Comparison of ENCODE assay signal across 8 cellular contexts in the genomic region with DNA sequence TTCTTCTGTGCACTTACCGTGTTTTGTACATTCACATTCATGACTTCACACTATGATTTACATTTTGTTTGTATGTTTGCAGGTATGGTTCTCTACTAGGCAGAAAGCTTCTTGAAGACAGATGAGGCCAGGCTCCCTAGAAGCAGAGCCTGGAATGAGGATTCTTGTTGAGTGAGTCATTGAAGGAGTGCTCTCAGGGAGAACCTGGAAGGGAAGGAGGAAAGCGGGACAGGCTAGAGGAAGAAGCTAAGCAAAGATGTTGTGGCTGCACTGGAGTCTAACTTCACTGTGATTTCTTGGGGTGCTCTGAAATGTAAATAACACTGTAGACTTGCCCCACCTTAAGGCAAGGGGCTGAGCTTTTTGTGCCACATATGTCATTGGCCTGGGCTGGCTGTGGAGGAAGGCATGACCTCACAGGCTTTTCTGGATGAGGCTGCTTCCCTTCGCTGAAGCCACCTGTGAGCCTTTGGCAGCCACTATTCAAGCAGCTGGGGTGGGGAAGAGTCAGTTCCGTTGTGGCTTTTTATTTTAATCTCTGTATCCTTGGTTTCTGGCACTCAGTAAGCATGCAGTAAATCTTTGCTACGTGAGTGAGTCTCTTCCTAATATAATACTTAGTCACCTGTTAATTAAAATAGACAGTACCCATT.
DNase-seq lines count a peak whose midpoint lies in the region; ATAC-seq, FAIRE-seq and TF ChIP-seq lines count a peak whose summit lies in the region.

No MANE protein-coding gene starts in this region.

- no peak overlapping the region for H3K27ac ChIP-seq in A549
- no peak overlapping the region for H3K27ac ChIP-seq in PC-9
- H3K27ac ChIP-seq in OCI-LY7 (ENCODE audit: low read depth, low read length, poor library complexity, severe bottlenecking), result no peak overlapping the region

- no peaks in the 10 kb centered on the region for H3F3A ChIP-seq in PC-9 (ENCODE audit: insufficient read depth, low read depth)

- POLR2A ChIA-PET in A549 (lab: Yijun Ruan, JAX) (no interaction called here), PC-9 (lab: Charles Lee; ENCODE audit: unreplicated experiment) (interaction anchor here (0.6 kb wide), 1 partner anchor 49 kb away, joined by 3 read pairs; no protein-coding TSS in a partner anchor), OCI-LY7 (lab: Charles Lee) (interaction anchor here (0.6 to 0.7 kb wide), 2 partner anchors 78 to 104 kb away, joined by 3 to 5 read pairs; no protein-coding TSS in a partner anchor)

- H4K20me1 ChIP-seq in PC-9 (ENCODE audit: insufficient read depth) (no peaks in the 10 kb centered on the region), OCI-LY7 (ENCODE audit: insufficient read depth, low read length) (no peaks in the 10 kb centered on the region)

- no peaks in the 10 kb centered on the region for H3K4me1 ChIP-seq in A549
- peaks cover 11% of the 10 kb centered on the region for H3K4me1 ChIP-seq in PC-9 (replicated peaks; ENCODE audit: insufficient read depth)
- no peaks in the 10 kb centered on the region for H3K4me1 ChIP-seq in OCI-LY7 (ENCODE audit: insufficient read depth, low read length, poor library complexity, severe bottlenecking)

- H3K36me3 Mint-ChIP-seq in stimulated activated naive B cell treated with anti-CD40 and anti-IgM and Interleukin-4, amounts not matched to agents 10 μg/mL and 1 μg/mL and 100 μg/mL, for 72 hours, result no peaks in the 10 kb centered on the region

- 25% methylated on average over 5 of the region's 5 CpGs for WGBS in A549 (ENCODE audit: missing lambda C conversion rate)

- H3K4me2 ChIP-seq in A549 (no peak overlapping the region), PC-9 (0 out of 2 replicates have a peak overlapping the region, but pooled peaks have one; percentile 5), OCI-LY7 (ENCODE audit: low read length) (no peak overlapping the region)

- H3K79me2 ChIP-seq in PC-9 (ENCODE audit: low read depth), result no peaks in the 10 kb centered on the region
- H3K79me2 ChIP-seq in OCI-LY7 (ENCODE audit: insufficient read depth, low read depth, low read length), result no peaks in the 10 kb centered on the region

- CTCF ChIA-PET in A549 (lab: Yijun Ruan, JAX), result no interaction called here
- CTCF ChIA-PET in PC-9 (lab: Charles Lee), result no interaction called here
- CTCF ChIA-PET in OCI-LY7 (lab: Charles Lee; ENCODE audit: unreplicated experiment), result no interaction called here

- intact Hi-C loops in PC-9 (cut with micrococcal nuclease; ENCODE audit: unreplicated experiment) (loop anchor here (2.0 kb wide), 1 partner anchor 49 kb away; no protein-coding TSS in a partner anchor), sciatic nerve (cut with DNase I) (no loop called here), head of caudate nucleus (cut with DNase I) (no loop called here), OCI-LY7 (cut with micrococcal nuclease; ENCODE audit: unreplicated experiment) (no loop called here)

- H3K9me2 ChIP-seq in PC-9 (ENCODE audit: insufficient read depth) (no peaks in the 10 kb centered on the region), OCI-LY7 (ENCODE audit: insufficient read depth, low read length) (no peaks in the 10 kb centered on the region)

- ATAC-seq in A549 (peak; percentile 78 to 83), GM21528 (IDR thresholded peaks at IDR 0.05; ENCODE audit: low FRiP score, unreplicated experiment) (peak; percentile 51), sciatic nerve (no peak)
- ATAC-seq in stimulated activated naive B cell treated with anti-CD40 and anti-IgM and Interleukin-4, amounts not matched to agents 10 μg/mL and 1 μg/mL and 100 μg/mL, for 72 hours (replicated peaks), result no peak

- no peak overlapping the region for H3K4me3 ChIP-seq in A549
- H3K4me3 ChIP-seq in PC-9, result no peak overlapping the region
- H3K4me3 ChIP-seq in fibroblast of the aortic adventitia (ENCODE audit: low read depth, low read length), result no peak overlapping the region
- no peak overlapping the region for H3K4me3 ChIP-seq in OCI-LY7 (ENCODE audit: low read depth, low read length, poor library complexity, severe bottlenecking)

- no peaks in the 10 kb centered on the region for H3K27me3 ChIP-seq in PC-9 (ENCODE audit: insufficient read depth, low read depth)

- DNase-seq in A549 (ENCODE audit: low read depth in 1 of 2, low spot score in 1 of 2) (peak in 1 of 2 experiments; percentile 35), PC-9 (peak; percentile 40 to 63), fibroblast of the aortic adventitia (ENCODE audit: low read depth) (peak; percentile 58), sciatic nerve (ENCODE audit: low spot score) (no peak), head of caudate nucleus (no peak), OCI-LY7 (ENCODE audit: low spot score) (no peak)
- no peak for DNase-seq in stimulated activated naive B cell treated with anti-CD40 and anti-IgM and Interleukin-4, amounts not matched to agents 10 μg/mL and 1 μg/mL and 100 μg/mL, for 72 hours

- BruUV-seq in PC-9 (replicated peaks; lab: Mats Ljungman, UMichigan) (no TSS peak), OCI-LY7 (replicated peaks; lab: Mats Ljungman, UMichigan) (no TSS peak)

- H3K36me3 ChIP-seq in PC-9 (ENCODE audit: low read depth), result no peaks in the 10 kb centered on the region
- H3K36me3 ChIP-seq in OCI-LY7 (ENCODE audit: insufficient read depth, low read length), result no peaks in the 10 kb centered on the region

- no peak for TF ChIP-seq RAD21 in A549 (conservative IDR thresholded peaks at IDR 0.05 in 1 of 2, IDR thresholded peaks at IDR 0.05 in 1 of 2)

- TF ChIP-seq POLR2A in A549 (IDR thresholded peaks at IDR 0.05; ENCODE audit: low read length), result no peak

- H2AFZ ChIP-seq in PC-9, result no peak overlapping the region
- H2AFZ ChIP-seq in OCI-LY7 (ENCODE audit: low read length), result no peak overlapping the region

- H3K4me3 Mint-ChIP-seq in stimulated activated naive B cell treated with anti-CD40 and anti-IgM and Interleukin-4, amounts not matched to agents 10 μg/mL and 1 μg/mL and 100 μg/mL, for 72 hours, result no peak overlapping the region

- H3K4me1 Mint-ChIP-seq in stimulated activated naive B cell treated with anti-CD40 and anti-IgM and Interleukin-4, amounts not matched to agents 10 μg/mL and 1 μg/mL and 100 μg/mL, for 72 hours, result no peaks in the 10 kb centered on the region

- TF ChIP-seq CTCF in A549 (IDR thresholded peaks at IDR 0.05) (no peak), PC-9 (conservative IDR thresholded peaks at IDR 0.05) (no peak), fibroblast of the aortic adventitia (IDR thresholded peaks at IDR 0.05; ENCODE audit: insufficient read depth, low read length) (no peak), OCI-LY7 (conservative IDR thresholded peaks at IDR 0.05; ENCODE audit: low read length) (no peak)

- no peak overlapping the region for H3K27ac Mint-ChIP-seq in stimulated activated naive B cell treated with anti-CD40 and anti-IgM and Interleukin-4, amounts not matched to agents 10 μg/mL and 1 μg/mL and 100 μg/mL, for 72 hours

- H3K9me3 ChIP-seq in A549 (no peaks in the 10 kb centered on the region), PC-9 (ENCODE audit: insufficient read depth, low read depth) (no peaks in the 10 kb centered on the region), OCI-LY7 (ENCODE audit: low read length) (no peaks in the 10 kb centered on the region)

- H3K9me3 Mint-ChIP-seq in stimulated activated naive B cell treated with anti-CD40 and anti-IgM and Interleukin-4, amounts not matched to agents 10 μg/mL and 1 μg/mL and 100 μg/mL, for 72 hours, result no peaks in the 10 kb centered on the region

- peak; percentile 93 for FAIRE-seq in A549 (lab: Jason Lieb, UNC)

- no peak for TF ChIP-seq EP300 in A549 (IDR thresholded peaks at IDR 0.05)

- H3K27me3 Mint-ChIP-seq in stimulated activated naive B cell treated with anti-CD40 and anti-IgM and Interleukin-4, amounts not matched to agents 10 μg/mL and 1 μg/mL and 100 μg/mL, for 72 hours, result peaks cover 0 to 4% of the 10 kb centered on the region in 2 donors

TF ChIP-seq in A549, 52 proteins besides CTCF, POLR2A, EP300 and RAD21:
- TF ChIP-seq, protein P1, sequence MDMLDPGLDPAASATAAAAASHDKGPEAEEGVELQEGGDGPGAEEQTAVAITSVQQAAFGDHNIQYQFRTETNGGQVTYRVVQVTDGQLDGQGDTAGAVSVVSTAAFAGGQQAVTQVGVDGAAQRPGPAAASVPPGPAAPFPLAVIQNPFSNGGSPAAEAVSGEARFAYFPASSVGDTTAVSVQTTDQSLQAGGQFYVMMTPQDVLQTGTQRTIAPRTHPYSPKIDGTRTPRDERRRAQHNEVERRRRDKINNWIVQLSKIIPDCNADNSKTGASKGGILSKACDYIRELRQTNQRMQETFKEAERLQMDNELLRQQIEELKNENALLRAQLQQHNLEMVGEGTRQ (IDR thresholded peaks at IDR 0.05), result no peak
- TF ChIP-seq ESRRA (IDR thresholded peaks at IDR 0.05; ENCODE audit: borderline replicate concordance, low read length), result no peak
- TF ChIP-seq FOSL2 (IDR thresholded peaks at IDR 0.05), result no peak
- TF ChIP-seq FOSL2 (CRISPR knock-in tag; IDR thresholded peaks at IDR 0.05), result peak; percentile 31; the same call in 1 of the 2 replicates
- no peak for TF ChIP-seq FOSB (CRISPR knock-in tag; IDR thresholded peaks at IDR 0.05)
- no peak for TF ChIP-seq SREBF2 (IDR thresholded peaks at IDR 0.05)
- no peak for TF ChIP-seq POLR2AphosphoS2 (conservative IDR thresholded peaks at IDR 0.05; ENCODE audit: low read length)

Comparison
In these comparisons a context has a peak if more than half of its experiments do, and no peak if none do; other contexts are left out.
1. ATAC-seq: peak in A549 (2 of 2) and GM21528 (single experiment); none in sciatic nerve (single experiment) and stimulated activated naive B cell treated with anti-CD40 and anti-IgM and Interleukin-4, amounts not matched to agents 10 μg/mL and 1 μg/mL and 100 μg/mL, for 72 hours (0 of 2).
2. DNase-seq: peak in PC-9 (2 of 2) and fibroblast of the aortic adventitia (single experiment); none in sciatic nerve (single experiment), head of caudate nucleus (0 of 42), OCI-LY7 (single experiment) and stimulated activated naive B cell treated with anti-CD40 and anti-IgM and Interleukin-4, amounts not matched to agents 10 μg/mL and 1 μg/mL and 100 μg/mL, for 72 hours (single experiment).